Comparison of ENCODE assay signal across 14 cellular contexts in the genomic region with DNA sequence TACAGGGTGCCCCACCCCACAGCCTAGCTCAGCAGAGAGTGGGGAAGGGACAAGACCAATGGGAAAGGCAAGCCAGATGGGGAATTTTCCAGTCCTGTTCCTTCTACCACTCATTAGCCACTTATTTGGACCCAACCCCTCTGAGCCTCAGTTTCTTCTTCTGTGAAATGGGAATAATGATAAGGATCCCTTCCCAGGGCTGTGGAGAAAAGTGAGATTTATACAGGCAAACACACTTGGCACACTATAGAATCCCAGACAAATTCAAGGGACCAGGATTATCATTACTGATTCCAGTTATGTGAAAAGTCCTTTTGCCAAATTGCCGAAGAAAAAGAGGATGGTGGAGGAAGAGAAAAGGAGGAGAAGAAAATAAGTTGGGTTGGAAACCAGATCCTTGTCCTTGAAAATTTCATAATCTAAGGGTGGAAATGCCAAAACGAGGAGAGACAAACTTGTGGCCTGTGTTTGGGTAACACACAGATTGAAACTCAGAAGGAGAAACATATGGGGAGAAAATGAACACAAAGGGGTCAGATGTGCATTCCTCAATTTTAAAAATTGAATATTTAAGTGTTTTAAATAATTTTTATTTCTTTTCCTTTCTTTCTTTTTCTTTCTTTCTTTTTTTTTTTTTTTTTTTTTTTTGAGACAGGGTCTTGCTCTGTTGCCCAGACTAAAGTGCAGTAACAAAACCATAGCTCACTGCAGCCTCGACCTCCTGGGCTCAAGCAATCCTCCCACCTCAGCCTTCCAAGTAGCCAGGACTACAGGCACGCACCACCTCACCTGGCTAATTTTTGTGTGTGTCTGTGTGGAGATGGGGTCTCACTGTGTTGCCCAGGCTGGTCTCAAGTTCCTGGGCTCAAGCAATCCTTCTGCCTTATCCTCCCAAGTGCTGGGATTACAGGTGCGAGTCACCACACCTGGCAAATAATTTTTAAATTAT. TPM values are rescaled to one million over a fixed set of nuclear protein-coding genes. Genes with fewer than 3 reads are reported as not detected.
DNase-seq lines count a peak whose midpoint lies in the region; ATAC-seq, FAIRE-seq and TF ChIP-seq lines count a peak whose summit lies in the region.
"Had no signal": no experiment of that assay in that cellular context is flagged by ENCODE, and none has a peak within 500 bp of the region (broad histone marks: within the 10 kb centered on the region; RNA-seq: fewer than 3 reads in every experiment).

No MANE protein-coding gene starts in this region.

- peak overlapping the region; percentile 26 for H3K27ac Mint-ChIP-seq in T-helper 1 cell treated with Interleukin-12 subunit alpha and Interleukin-12 subunit beta and Interleukin-4 antibody, amounts not matched to agents 30 μg/mL and 1 μg/mL, for 36 hours

- H3K27me3 ChIP-seq in K562 (ENCODE audit: control insufficient read depth in 2 of 2, insufficient read depth in 2 of 2, low read length in 2 of 2) (no peaks in the 10 kb centered on the region), lower lobe of right lung (ENCODE audit: low read depth) (no peaks in the 10 kb centered on the region), subcutaneous abdominal adipose tissue (ENCODE audit: control insufficient read depth in 5 of 5, insufficient read depth in 4 of 5, low read length in 5 of 5) (no peaks in the 10 kb centered on the region)

- peaks cover 9% of the 10 kb centered on the region; the same call in 2 of the 3 replicates for H3K79me2 ChIP-seq in K562 (ENCODE audit: control insufficient read depth, insufficient read depth, low read length)

- no peak overlapping the region for H3K4me2 ChIP-seq in K562 (ENCODE audit: insufficient read depth, low read length)

- H3K4me3 ChIP-seq in K562: no peak overlapping the region
- no peak overlapping the region for H3K4me3 ChIP-seq in lower lobe of right lung
- H3K4me3 ChIP-seq in subcutaneous abdominal adipose tissue (ENCODE audit: low read depth in 1 of 5, low read length in 5 of 5): no peak overlapping the region
- H3K4me3 ChIP-seq in lower leg skin (ENCODE audit: low read depth, poor library complexity, severe bottlenecking): no peak overlapping the region

- peaks cover 58% of the 10 kb centered on the region for H3K4me1 Mint-ChIP-seq in T-helper 1 cell treated with Interleukin-12 subunit alpha and Interleukin-12 subunit beta and Interleukin-4 antibody, amounts not matched to agents 30 μg/mL and 1 μg/mL, for 36 hours (ENCODE audit: low read depth)

- no peaks in the 10 kb centered on the region for H3K9me1 ChIP-seq in K562 (ENCODE audit: control insufficient read depth, insufficient read depth, low read length)

- H3K9ac ChIP-seq in K562 (ENCODE audit: insufficient read depth in 1 of 2, low read depth in 2 of 2, low read length in 2 of 2) (no peak overlapping the region), subcutaneous abdominal adipose tissue (ENCODE audit: low read length in 5 of 5) (no peak overlapping the region)

- no peak overlapping the region for H3K4me3 Mint-ChIP-seq in T-helper 1 cell treated with Interleukin-12 subunit alpha and Interleukin-12 subunit beta and Interleukin-4 antibody, amounts not matched to agents 30 μg/mL and 1 μg/mL, for 36 hours
- H3K4me3 Mint-ChIP-seq: mesothelial cell of epicardium had no signal

- no peak for TF ChIP-seq EP300 in K562 (IDR thresholded peaks at IDR 0.05; ENCODE audit: low read length)

- intact Hi-C loops in K562 (cut with micrococcal nuclease): no loop called here
- intact Hi-C loops in lower lobe of right lung (cut with DNase I): no loop called here
- intact Hi-C loops in lower leg skin (cut with DNase I; ENCODE audit: low total_unique reads): no loop called here

- in situ Hi-C loops in K562 (cut with MboI): loop anchor here (25.0 kb wide), 1 partner anchor 190 kb away; no protein-coding TSS in a partner anchor

- CTCF ChIA-PET in K562 (lab: Yijun Ruan, JAX; ENCODE audit: low intra/inter-chr PET ratio): no interaction called here

- H3K9me3 ChIP-seq in K562 (replicated peaks; ENCODE audit: control insufficient read depth, insufficient read depth, low read depth, low read length) (no peaks in the 10 kb centered on the region), lower lobe of right lung (no peaks in the 10 kb centered on the region), subcutaneous abdominal adipose tissue (ENCODE audit: control insufficient read depth in 5 of 5, low read length in 5 of 5) (no peaks in the 10 kb centered on the region)

- H3K27me3 Mint-ChIP-seq in T-helper 1 cell treated with Interleukin-12 subunit alpha and Interleukin-12 subunit beta and Interleukin-4 antibody, amounts not matched to agents 30 μg/mL and 1 μg/mL, for 36 hours (ENCODE audit: low read depth): no peaks in the 10 kb centered on the region

- WGBS in K562 (ENCODE audit: insufficient coverage, low coverage, missing lambda C conversion rate): 79% methylated on average over 5 of the region's 5 CpGs
- 79 to 81% methylated on average over 5 of the region's 5 CpGs for WGBS in lower leg skin, 2 donors

- POLR2A ChIA-PET in K562 (lab: Yijun Ruan, JAX): interaction anchor here (0.6 to 2.7 kb wide), 8 partner anchors 8 to 569 kb away, joined by 3 to 17 read pairs (median 3); no protein-coding TSS in a partner anchor

- DNase-seq in T-helper 1 cell (no peak), K562 (ENCODE audit: extremely low read depth in 1 of 4, low spot score in 3 of 4) (no peak), lower lobe of right lung (no peak), DMS79 treated with DMSO at 0.1 percent for 48 hours (lab: John Stamatoyannopoulos, UW) (no peak), SK-N-DZ (ENCODE audit: low spot score) (no peak), lower leg skin (ENCODE audit: low spot score in 2 of 2) (no peak)
- DNase-seq: 8988T, activated gamma-delta T cell, hippocampal formation, RPMI8226 had no signal

- H4K20me1 ChIP-seq in K562 (replicated peaks; ENCODE audit: control insufficient read depth, insufficient read depth, low read length): no peaks in the 10 kb centered on the region

- peaks cover 65% of the 10 kb centered on the region for H3K36me3 Mint-ChIP-seq in T-helper 1 cell treated with Interleukin-12 subunit alpha and Interleukin-12 subunit beta and Interleukin-4 antibody, amounts not matched to agents 30 μg/mL and 1 μg/mL, for 36 hours (ENCODE audit: low read depth)

- no peak for TF ChIP-seq CTCF in K562 (IDR thresholded peaks at IDR 0.05 in 2 of 3, conservative IDR thresholded peaks at IDR 0.05 in 1 of 3; ENCODE audit: insufficient read depth in 2 of 3, low read depth in 1 of 3, low read length in 3 of 3)
- TF ChIP-seq CTCF in lower lobe of right lung (IDR thresholded peaks at IDR 0.05): no peak
- TF ChIP-seq CTCF in lower leg skin (IDR thresholded peaks at IDR 0.05): no peak

- FAIRE-seq in K562 (lab: Jason Lieb, UNC): no peak
- FAIRE-seq: colon had no signal

- H2AFZ ChIP-seq in K562 (ENCODE audit: low read depth, low read length): no peak overlapping the region

- no peak for ATAC-seq in K562
- no peak for ATAC-seq in lower lobe of right lung

- BruUV-seq in K562 (replicated peaks; lab: Mats Ljungman, UMichigan): no TSS peak

- TF ChIP-seq POLR2A in K562 (conservative IDR thresholded peaks at IDR 0.05) (no peak), lower leg skin (IDR thresholded peaks at IDR 0.05) (no peak)

- peaks cover 67% of the 10 kb centered on the region for H3K36me3 ChIP-seq in K562 (ENCODE audit: control insufficient read depth, insufficient read depth, low read length)
- peaks cover 71% of the 10 kb centered on the region for H3K36me3 ChIP-seq in lower lobe of right lung
- peaks cover 0 to 65% (median 51%) of the 10 kb centered on the region in 5 donors for H3K36me3 ChIP-seq in subcutaneous abdominal adipose tissue (ENCODE audit: control insufficient read depth in 5 of 5, insufficient read depth in 5 of 5, low read length in 5 of 5)

- H3K27ac ChIP-seq in K562 (ENCODE audit: extremely low read depth, low read depth, low read length) (no peak overlapping the region), lower lobe of right lung (peak overlapping the region; percentile 82), subcutaneous abdominal adipose tissue (ENCODE audit: low read depth, low read length) (peak overlapping the region; percentile 84)

- TF ChIP-seq RAD21 in K562 (CRISPR knock-in tag; conservative IDR thresholded peaks at IDR 0.05 in 1 of 2, IDR thresholded peaks at IDR 0.05 in 1 of 2): no peak

- H3K4me1 ChIP-seq in K562 (replicated peaks in 1 of 2; ENCODE audit: control insufficient read depth in 2 of 2, insufficient read depth in 2 of 2, low read length in 2 of 2): peaks cover 14 to 16% of the 10 kb centered on the region in 2 experiments
- peaks cover 97% of the 10 kb centered on the region for H3K4me1 ChIP-seq in lower lobe of right lung
- H3K4me1 ChIP-seq in subcutaneous abdominal adipose tissue (ENCODE audit: control insufficient read depth in 5 of 5, insufficient read depth in 5 of 5, low read length in 5 of 5): peaks cover 15 to 62% (median 39%) of the 10 kb centered on the region in 5 donors

- H3K9me3 Mint-ChIP-seq in T-helper 1 cell treated with Interleukin-12 subunit alpha and Interleukin-12 subunit beta and Interleukin-4 antibody, amounts not matched to agents 30 μg/mL and 1 μg/mL, for 36 hours: no peaks in the 10 kb centered on the region
- H3K9me3 Mint-ChIP-seq: mesothelial cell of epicardium had no signal

RNA-seq across cellular contexts. Expression of a gene that starts 9.6 kb away (rescaled TPM):
- total RNA-seq in K562 (2011; cell fraction: chromatin; rRNA removed; ENCODE audit: low replicate concordance): 180 and 218 TPM in 2 replicates
- 119 and 120 TPM in 2 replicates for total RNA-seq in K562 (2011; cell fraction: nucleolus; rRNA removed)
- 132 and 165 TPM in 2 replicates for total RNA-seq in K562 (2011; cell fraction: nucleoplasm; rRNA removed)
- 116 and 157 TPM in 2 replicates for total RNA-seq in K562 (2014; rRNA removed)
- total RNA-seq in K562 (2014; rRNA removed; fragmentation: Illumina TruSeq; extraction: Trizol): 80.4 and 84.2 TPM in 2 replicates
- 86.8 and 87.7 TPM in 2 replicates for total RNA-seq in K562 (2015; rRNA removed; fragmentation: Illumina TruSeq; extraction: Trizol)
- 94.8 and 101 TPM in 2 replicates for total RNA-seq in K562 (2021)
- polyA plus RNA-seq in K562 (2011; rRNA removed): 113 and 120 TPM in 2 replicates
- 55.7 and 58.0 TPM in 2 replicates for polyA plus RNA-seq in K562 (2011; cell fraction: cytosol; rRNA removed)
- 254 and 312 TPM in 2 replicates for polyA plus RNA-seq in K562 (2011; cell fraction: nucleus; rRNA removed)
- 81.1 and 119 TPM in 2 replicates for polyA plus RNA-seq in K562 (2012)
- 92.6 and 102 TPM in 2 replicates for polyA plus RNA-seq in K562 (2014; fragmentation: Illumina TruSeq; extraction: Trizol)
- polyA plus RNA-seq in K562 (2014; fragmentation: Nextera tagmentation; extraction: Ambion mirVana): 10 to 100 TPM; 24.6 to 28.5 TPM
- 106 and 124 TPM in 2 replicates for polyA plus RNA-seq in K562 (2014; rRNA removed)
- polyA minus RNA-seq in K562 (2011; rRNA and poly(A)+ RNA removed): 114 and 116 TPM in 2 replicates
- 68.3 and 82.5 TPM in 2 replicates for polyA minus RNA-seq in K562 (2011; cell fraction: cytosol; rRNA and poly(A)+ RNA removed)
- 63.0 and 87.3 TPM in 2 replicates for polyA minus RNA-seq in K562 (2011; cell fraction: nucleus; rRNA and poly(A)+ RNA removed)
- 253 TPM for total RNA-seq in lower lobe of right lung
- polyA plus RNA-seq in SK-N-DZ (2014; cell fraction: cytosol; rRNA removed): 38.3 and 39.7 TPM in 2 replicates
- 44.2 and 50.2 TPM in 2 replicates for polyA plus RNA-seq in SK-N-DZ (2014; cell fraction: nucleus; rRNA removed)
- 10 to 100 TPM; 33.7 to 73.3 (median 47.2) TPM for total RNA-seq in lower leg skin

RNA-seq across cellular contexts. Expression of a gene that starts 56.4 kb away (rescaled TPM):
- not detected in 2 replicates for total RNA-seq in K562 (2011; cell fraction: chromatin; rRNA removed; ENCODE audit: low replicate concordance)
- total RNA-seq in K562 (2011; cell fraction: nucleolus; rRNA removed): not detected in 2 replicates
- total RNA-seq in K562 (2011; cell fraction: nucleoplasm; rRNA removed): not detected in 2 replicates
- total RNA-seq in K562 (2014; rRNA removed): not detected in 2 replicates
- not detected in 2 replicates for total RNA-seq in K562 (2014; rRNA removed; fragmentation: Illumina TruSeq; extraction: Trizol)
- total RNA-seq in K562 (2015; rRNA removed; fragmentation: Illumina TruSeq; extraction: Trizol): not detected in 2 replicates
- not detected in 2 replicates for total RNA-seq in K562 (2021)
- polyA plus RNA-seq in K562 (2011; rRNA removed): 0.06 TPM in 1 of 2 replicates, not detected in the other
- polyA plus RNA-seq in K562 (2011; cell fraction: cytosol; rRNA removed): not detected in 2 replicates
- not detected in 2 replicates for polyA plus RNA-seq in K562 (2011; cell fraction: nucleus; rRNA removed)
- polyA plus RNA-seq in K562 (2012): not detected in 2 replicates
- not detected in 2 replicates for polyA plus RNA-seq in K562 (2014; fragmentation: Illumina TruSeq; extraction: Trizol)
- polyA plus RNA-seq in K562 (2014; fragmentation: Nextera tagmentation; extraction: Ambion mirVana): not detected
- polyA plus RNA-seq in K562 (2014; rRNA removed): not detected in 2 replicates
- polyA minus RNA-seq in K562 (2011; rRNA and poly(A)+ RNA removed): not detected in 2 replicates
- polyA minus RNA-seq in K562 (2011; cell fraction: cytosol; rRNA and poly(A)+ RNA removed): not detected in 2 replicates
- not detected in 2 replicates for polyA minus RNA-seq in K562 (2011; cell fraction: nucleus; rRNA and poly(A)+ RNA removed)
- total RNA-seq in lower lobe of right lung: 70.6 TPM
- polyA plus RNA-seq in SK-N-DZ (2014; cell fraction: cytosol; rRNA removed): not detected in 2 replicates
- not detected in 2 replicates for polyA plus RNA-seq in SK-N-DZ (2014; cell fraction: nucleus; rRNA removed)
- total RNA-seq in lower leg skin: 1 to 10 TPM in 1 of 4 donors, under 1 TPM in 3; 0.27 to 2.4 (median 0.34) TPM

Comparison
In these comparisons a context has a peak if more than half of its experiments do, and no peak if none do; other contexts are left out.
1. RNA of a gene that starts 56.4 kb away (total RNA-seq): 70.6 TPM in lower lobe of right lung (single experiment); 0.27 to 2.4 TPM in lower leg skin and not detected in K562; every median in the first group is over 10 times any median in the second.